13 cellular contexts compared by ENCODE assay signal in the genomic region with DNA sequence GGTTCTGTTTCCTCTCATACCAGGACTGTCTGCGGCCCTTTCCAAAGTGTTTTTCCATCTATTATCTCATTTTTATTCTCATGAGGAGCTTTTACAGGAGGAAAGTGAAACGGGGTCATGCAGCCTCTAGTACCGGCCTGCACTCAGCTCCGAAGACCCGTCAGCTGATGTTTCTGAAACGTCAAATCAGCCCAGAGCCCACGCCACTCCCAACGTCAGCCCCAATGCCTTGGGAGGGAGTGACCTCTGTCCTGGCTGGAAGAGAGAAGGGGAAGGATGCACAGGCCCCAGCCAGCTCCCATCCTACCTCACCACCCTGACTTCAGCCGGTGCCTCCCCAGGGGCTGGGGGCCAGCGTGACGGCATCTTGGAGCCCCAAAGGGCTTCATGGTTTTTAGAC.
"Had no signal": no experiment of that assay in that cellular context is flagged by ENCODE, and none has a peak within 500 bp of the region (broad histone marks: within the 10 kb centered on the region; RNA-seq: fewer than 3 reads in every experiment).

No MANE protein-coding gene starts in this region.

- H3K36me3 ChIP-seq: lower lobe of right lung had no signal

- H3K4me3 ChIP-seq: lower lobe of right lung had no signal

- DNase-seq: activated CD4-positive, alpha-beta T cell treated with anti-CD3 and anti-CD28 coated beads, Interleukin-2, amount 10 ng/mL, durations not matched to agents 7 days and 5 days; activated CD4-positive, CD25-positive, alpha-beta regulatory T cell; amygdala; endodermal cell; erythroblast; lower lobe of right lung; naive B cell; stimulated activated CD4-positive, alpha-beta T cell treated with anti-CD3 and anti-CD28 coated beads, Interleukin-15, amount 100 ng/mL, for 24 hours; stimulated activated CD4-positive, alpha-beta T cell treated with anti-CD3 and anti-CD28 coated beads, Interleukin-4, amount 100 ng/mL, for 24 hours; stimulated activated naive CD8-positive, alpha-beta T cell treated with anti-CD3 and anti-CD28 coated beads, Interleukin-15, amount 100 ng/mL, for 72 hours; T-helper 17 cell had no signal

- H3K4me1 ChIP-seq: lower lobe of right lung had no signal

- ATAC-seq: stimulated activated naive CD8-positive, alpha-beta T cell treated with anti-CD3 and anti-CD28 coated beads, Interleukin-15, amount 100 ng/mL, for 72 hours; T-helper 17 cell had no signal

- H3K4me3 Mint-ChIP-seq: activated CD4-positive, alpha-beta T cell treated with anti-CD3 and anti-CD28 coated beads, Interleukin-2, amount 10 ng/mL, durations not matched to agents 7 days and 5 days; activated naive CD4-positive, alpha-beta T cell treated with anti-CD3 and anti-CD28 coated beads, Interleukin-2, amount 50 U/mL, for 24 hours; endodermal cell; naive B cell; stimulated activated naive CD8-positive, alpha-beta T cell treated with anti-CD3 and anti-CD28 coated beads, Interleukin-15, amount 100 ng/mL, for 72 hours; T-helper 17 cell had no signal

- H3K9me3 Mint-ChIP-seq: activated CD4-positive, alpha-beta T cell treated with anti-CD3 and anti-CD28 coated beads, Interleukin-2, amount 10 ng/mL, durations not matched to agents 7 days and 5 days; activated naive CD4-positive, alpha-beta T cell treated with anti-CD3 and anti-CD28 coated beads, Interleukin-2, amount 50 U/mL, for 24 hours; activated T-helper 2 cell treated with anti-CD3 and anti-CD28 coated beads, Interferon-gamma antibody, Interleukin-2, Interleukin-4, amounts not matched to agents 10 μg/mL and 5 μg/mL and 100 μg/mL, durations not matched to agents 14 hours and 24 hours and 36 hours; endodermal cell; naive B cell; stimulated activated naive CD8-positive, alpha-beta T cell treated with anti-CD3 and anti-CD28 coated beads, Interleukin-15, amount 100 ng/mL, for 72 hours had no signal

- H3K27ac ChIP-seq: lower lobe of right lung had no signal

- H3K27me3 Mint-ChIP-seq: activated CD4-positive, alpha-beta T cell treated with anti-CD3 and anti-CD28 coated beads, Interleukin-2, amount 10 ng/mL, durations not matched to agents 7 days and 5 days; activated naive CD4-positive, alpha-beta T cell treated with anti-CD3 and anti-CD28 coated beads, Interleukin-2, amount 50 U/mL, for 24 hours; naive B cell; stimulated activated naive CD8-positive, alpha-beta T cell treated with anti-CD3 and anti-CD28 coated beads, Interleukin-15, amount 100 ng/mL, for 72 hours; T-helper 17 cell had no signal

- H3K9me3 ChIP-seq: lower lobe of right lung had no signal

- H3K27ac Mint-ChIP-seq: activated CD4-positive, alpha-beta T cell treated with anti-CD3 and anti-CD28 coated beads, Interleukin-2, amount 10 ng/mL, durations not matched to agents 7 days and 5 days; activated naive CD4-positive, alpha-beta T cell treated with anti-CD3 and anti-CD28 coated beads, Interleukin-2, amount 50 U/mL, for 24 hours; activated T-helper 2 cell treated with anti-CD3 and anti-CD28 coated beads, Interferon-gamma antibody, Interleukin-2, Interleukin-4, amounts not matched to agents 10 μg/mL and 5 μg/mL and 100 μg/mL, durations not matched to agents 14 hours and 24 hours and 36 hours; endodermal cell; stimulated activated naive CD8-positive, alpha-beta T cell treated with anti-CD3 and anti-CD28 coated beads, Interleukin-15, amount 100 ng/mL, for 72 hours; T-helper 17 cell had no signal

- H3K4me1 Mint-ChIP-seq: activated CD4-positive, alpha-beta T cell treated with anti-CD3 and anti-CD28 coated beads, Interleukin-2, amount 10 ng/mL, durations not matched to agents 7 days and 5 days; activated naive CD4-positive, alpha-beta T cell treated with anti-CD3 and anti-CD28 coated beads, Interleukin-2, amount 50 U/mL, for 24 hours; endodermal cell had no signal
